Comparison of ENCODE assay signal across 8 cellular contexts in the genomic region with DNA sequence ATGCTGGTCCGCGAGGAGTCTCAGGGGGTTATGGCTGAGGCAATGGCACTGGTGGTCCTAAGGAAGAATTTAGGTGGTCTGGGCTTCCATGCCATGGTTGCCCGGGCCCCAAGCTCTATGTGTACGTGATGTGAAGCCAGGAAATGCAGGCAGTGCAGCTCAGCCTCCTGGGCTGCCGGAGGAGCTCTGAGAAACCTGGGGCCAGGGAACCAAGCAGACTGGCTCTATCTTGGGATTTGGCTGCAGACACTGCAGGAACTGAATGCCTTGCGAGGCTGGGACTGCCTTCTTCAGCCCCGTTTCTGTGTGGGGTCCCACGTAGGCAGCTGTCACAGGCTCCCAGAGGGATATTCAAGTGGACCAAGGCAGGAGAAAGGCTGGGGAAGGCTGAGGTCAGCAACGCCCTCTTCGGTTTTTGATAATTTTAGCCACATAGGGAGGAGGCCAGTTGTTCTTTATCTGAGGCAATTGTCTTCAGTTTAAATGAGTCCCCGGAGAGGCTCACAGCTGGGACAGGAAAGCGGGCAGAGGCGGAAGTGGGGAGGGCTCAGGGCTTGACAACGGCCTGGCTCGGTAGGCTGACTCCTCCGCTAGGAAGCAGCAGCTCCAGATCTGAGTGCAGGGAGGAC.
A peak's percentile ranks its signal among the peaks of the same experiment; 100 is the strongest.
DNase-seq lines count a peak whose midpoint lies in the region; ATAC-seq and TF ChIP-seq lines count a peak whose summit lies in the region.

No MANE protein-coding gene starts in this region.

- H3K36me3 Mint-ChIP-seq in activated CD4-positive, alpha-beta T cell treated with anti-CD3 and anti-CD28 coated beads, Interleukin-2, amount 10 ng/mL, durations not matched to agents 7 days and 5 days (ENCODE audit: low read depth), result no peaks in the 10 kb centered on the region
- no peaks in the 10 kb centered on the region for H3K36me3 Mint-ChIP-seq in activated T-helper 2 cell treated with anti-CD3 and anti-CD28 coated beads, Interferon-gamma antibody, Interleukin-2, Interleukin-4, amounts not matched to agents 10 μg/mL and 5 μg/mL and 100 μg/mL, durations not matched to agents 14 hours and 24 hours and 36 hours (ENCODE audit: low read depth)

- H3K27ac Mint-ChIP-seq in activated CD4-positive, alpha-beta T cell treated with anti-CD3 and anti-CD28 coated beads, Interleukin-2, amount 10 ng/mL, durations not matched to agents 7 days and 5 days, result no peak overlapping the region
- no peak overlapping the region for H3K27ac Mint-ChIP-seq in activated T-helper 2 cell treated with anti-CD3 and anti-CD28 coated beads, Interferon-gamma antibody, Interleukin-2, Interleukin-4, amounts not matched to agents 10 μg/mL and 5 μg/mL and 100 μg/mL, durations not matched to agents 14 hours and 24 hours and 36 hours

- no peaks in the 10 kb centered on the region for H3K4me1 Mint-ChIP-seq in activated CD4-positive, alpha-beta T cell treated with anti-CD3 and anti-CD28 coated beads, Interleukin-2, amount 10 ng/mL, durations not matched to agents 7 days and 5 days
- H3K4me1 Mint-ChIP-seq in activated T-helper 2 cell treated with anti-CD3 and anti-CD28 coated beads, Interferon-gamma antibody, Interleukin-2, Interleukin-4, amounts not matched to agents 10 μg/mL and 5 μg/mL and 100 μg/mL, durations not matched to agents 14 hours and 24 hours and 36 hours (ENCODE audit: low read depth), result no peaks in the 10 kb centered on the region

- TF ChIP-seq CTCF in GM10248 (IDR thresholded peaks at IDR 0.05; ENCODE audit: control extremely low read depth, extremely low read depth, low read depth, missing control alignments), result no peak

- intact Hi-C loops in left ventricle myocardium superior (cut with micrococcal nuclease), result no loop called here
- intact Hi-C loops in activated T-helper 2 cell treated with anti-CD3 and anti-CD28 coated beads, Interferon-gamma antibody, Interleukin-2, Interleukin-4, amounts not matched to agents 10 μg/mL and 5 μg/mL and 100 μg/mL, durations not matched to agents 14 hours and 24 hours and 36 hours (cut with micrococcal nuclease), result no loop called here

- peaks cover 4% of the 10 kb centered on the region for H3K27me3 Mint-ChIP-seq in activated CD4-positive, alpha-beta T cell treated with anti-CD3 and anti-CD28 coated beads, Interleukin-2, amount 10 ng/mL, durations not matched to agents 7 days and 5 days
- H3K27me3 Mint-ChIP-seq in activated T-helper 2 cell treated with anti-CD3 and anti-CD28 coated beads, Interferon-gamma antibody, Interleukin-2, Interleukin-4, amounts not matched to agents 10 μg/mL and 5 μg/mL and 100 μg/mL, durations not matched to agents 14 hours and 24 hours and 36 hours (ENCODE audit: low read depth), result peaks cover under 1% of the 10 kb centered on the region

- DNase-seq in GM10248 (ENCODE audit: extremely low spot score) (peak; percentile 65), KBM-7 (peak; percentile 56), left ventricle myocardium superior (peak; percentile 66), kidney glomerular epithelial cell (lab: John Stamatoyannopoulos, UW) (no peak)
- no peak for DNase-seq in activated CD4-positive, alpha-beta T cell treated with anti-CD3 and anti-CD28 coated beads, Interleukin-2, amount 10 ng/mL, durations not matched to agents 7 days and 5 days
- no peak for DNase-seq in activated T-helper 2 cell treated with anti-CD3 and anti-CD28 coated beads, Interferon-gamma antibody, Interleukin-2, Interleukin-4, amounts not matched to agents 10 μg/mL and 5 μg/mL and 100 μg/mL, durations not matched to agents 14 hours and 24 hours and 36 hours (ENCODE audit: low spot score)

- H3K9me3 Mint-ChIP-seq in activated CD4-positive, alpha-beta T cell treated with anti-CD3 and anti-CD28 coated beads, Interleukin-2, amount 10 ng/mL, durations not matched to agents 7 days and 5 days, result no peaks in the 10 kb centered on the region
- no peaks in the 10 kb centered on the region for H3K9me3 Mint-ChIP-seq in activated T-helper 2 cell treated with anti-CD3 and anti-CD28 coated beads, Interferon-gamma antibody, Interleukin-2, Interleukin-4, amounts not matched to agents 10 μg/mL and 5 μg/mL and 100 μg/mL, durations not matched to agents 14 hours and 24 hours and 36 hours

- POLR2A ChIA-PET in GM10248 (lab: Yijun Ruan, JAX), result interaction anchor here (0.5 to 5.9 kb wide), 3 partner anchors 13 to 76 kb away, joined by 3 to 56 read pairs (median 4); a partner anchor contains a TSS
- POLR2A ChIA-PET in activated CD4-positive, alpha-beta T cell treated with anti-CD3 and anti-CD28 coated beads, Interleukin-2, amount 10 ng/mL, durations not matched to agents 7 days and 5 days (lab: Charles Lee), result no interaction called here

- in situ Hi-C loops in KBM-7 (cut with MboI; ENCODE audit: low pct_unique_long_range_greater_than_20kb, low sequenced_read_pairs), result no loop called here

- peak overlapping the region; percentile 62 for H3K27ac ChIP-seq in temporal lobe (ENCODE audit: low read depth, low read length)

- ATAC-seq in GM21576 (IDR thresholded peaks at IDR 0.05; ENCODE audit: unreplicated experiment), result peak; percentile 75
- ATAC-seq in left ventricle myocardium superior, result peak; percentile 78

- H3K4me3 Mint-ChIP-seq in activated CD4-positive, alpha-beta T cell treated with anti-CD3 and anti-CD28 coated beads, Interleukin-2, amount 10 ng/mL, durations not matched to agents 7 days and 5 days, result no peak overlapping the region
- H3K4me3 Mint-ChIP-seq in activated T-helper 2 cell treated with anti-CD3 and anti-CD28 coated beads, Interferon-gamma antibody, Interleukin-2, Interleukin-4, amounts not matched to agents 10 μg/mL and 5 μg/mL and 100 μg/mL, durations not matched to agents 14 hours and 24 hours and 36 hours (ENCODE audit: low read depth), result no peak overlapping the region

- CTCF ChIA-PET in GM10248 (lab: Yijun Ruan, JAX), result interaction anchor here (0.8 to 4.2 kb wide), 17 partner anchors 14 to 127 kb away, joined by 3 to 24 read pairs (median 4); a partner anchor contains a TSS
- CTCF ChIA-PET in activated CD4-positive, alpha-beta T cell treated with anti-CD3 and anti-CD28 coated beads, Interleukin-2, amount 10 ng/mL, durations not matched to agents 7 days and 5 days (lab: Charles Lee), result no interaction called here

Comparison
In these comparisons a context has a peak if more than half of its experiments do, and no peak if none do; other contexts are left out.
1. DNase-seq: peak in GM10248 (single experiment), KBM-7 (single experiment) and left ventricle myocardium superior (single experiment); none in kidney glomerular epithelial cell (single experiment), activated CD4-positive, alpha-beta T cell treated with anti-CD3 and anti-CD28 coated beads, Interleukin-2, amount 10 ng/mL, durations not matched to agents 7 days and 5 days (single experiment) and activated T-helper 2 cell treated with anti-CD3 and anti-CD28 coated beads, Interferon-gamma antibody, Interleukin-2, Interleukin-4, amounts not matched to agents 10 μg/mL and 5 μg/mL and 100 μg/mL, durations not matched to agents 14 hours and 24 hours and 36 hours (single experiment).